In the genomic region with DNA sequence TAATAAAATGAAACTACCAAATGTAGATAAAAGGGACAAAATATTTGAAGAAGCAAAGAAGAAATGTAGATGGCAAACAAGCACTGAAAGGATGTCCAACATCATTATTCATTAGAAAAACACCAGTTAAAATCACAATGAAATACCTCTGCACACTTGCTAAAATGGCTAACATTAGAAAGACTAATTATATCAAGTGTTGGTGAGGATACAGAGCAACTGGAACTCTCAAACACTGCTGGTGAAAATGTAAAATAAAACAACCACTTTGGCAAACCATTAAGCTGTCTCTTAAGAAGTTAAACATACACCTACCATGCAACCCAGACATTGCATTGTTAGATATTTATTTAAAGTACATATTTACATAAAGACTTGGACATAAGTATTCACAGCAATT, we compare ENCODE assay signal across 29 cellular contexts.
DNase-seq lines count a peak whose midpoint lies in the region; ATAC-seq, FAIRE-seq and TF ChIP-seq lines count a peak whose summit lies in the region.
"Had no signal": no experiment of that assay in that cellular context is flagged by ENCODE, and none has a peak within 500 bp of the region (broad histone marks: within the 10 kb centered on the region; RNA-seq: fewer than 3 reads in every experiment).

No MANE protein-coding gene starts in this region.

- TF ChIP-seq CTCF in HEK293 (tag by site-specific recombination; IDR thresholded peaks at IDR 0.05), result no peak
- TF ChIP-seq CTCF in WTC11 (IDR thresholded peaks at IDR 0.05), result no peak
- no peak for TF ChIP-seq CTCF in K562 (IDR thresholded peaks at IDR 0.05 in 2 of 3, conservative IDR thresholded peaks at IDR 0.05 in 1 of 3; ENCODE audit: insufficient read depth in 2 of 3, low read depth in 1 of 3, low read length in 3 of 3)
- TF ChIP-seq CTCF in endodermal cell (conservative IDR thresholded peaks at IDR 0.05), result no peak
- TF ChIP-seq CTCF in activated CD8-positive, alpha-beta T cell treated with anti-CD3 and anti-CD28 coated beads for 36 hours (IDR thresholded peaks at IDR 0.05), result no peak

- no peaks in the 10 kb centered on the region for H3K9me1 ChIP-seq in K562 (ENCODE audit: control insufficient read depth, insufficient read depth, low read length)

- H3K4me1 ChIP-seq in HEK293 (ENCODE audit: control insufficient read depth, insufficient read depth, low read length) (0 out of 2 replicates have a peak, but pooled peaks cover 5% of the 10 kb centered on the region), K562 (replicated peaks in 1 of 2; ENCODE audit: control insufficient read depth in 2 of 2, insufficient read depth in 2 of 2, low read length in 2 of 2) (no peaks in the 10 kb centered on the region), endodermal cell (ENCODE audit: control insufficient read depth, insufficient read depth, low read length) (peaks cover 3% of the 10 kb centered on the region)
- H3K4me1 ChIP-seq: BE2C, BLaER1 had no signal

- H3K27ac ChIP-seq in HEK293 (ENCODE audit: extremely low read depth, low read depth, low read length) (no peak overlapping the region), K562 (ENCODE audit: extremely low read depth, low read depth, low read length) (no peak overlapping the region), endodermal cell (ENCODE audit: low read depth, low read length) (no peak overlapping the region)
- H3K27ac ChIP-seq: BLaER1 had no signal

- no peak for TF ChIP-seq RAD21 in K562 (CRISPR knock-in tag; conservative IDR thresholded peaks at IDR 0.05 in 1 of 2, IDR thresholded peaks at IDR 0.05 in 1 of 2)

- no peaks in the 10 kb centered on the region for H3K79me2 ChIP-seq in K562 (ENCODE audit: control insufficient read depth, insufficient read depth, low read length)

- POLR2A ChIA-PET in HEK293 (lab: Yijun Ruan, JAX), result no interaction called here
- POLR2A ChIA-PET in WTC11 (lab: Charles Lee), result no interaction called here
- POLR2A ChIA-PET in K562 (lab: Yijun Ruan, JAX), result no interaction called here
- POLR2A ChIA-PET in activated CD8-positive, alpha-beta T cell treated with anti-CD3 and anti-CD28 coated beads for 36 hours (lab: Charles Lee), result no interaction called here

- H3K9me3 Mint-ChIP-seq in WTC11 (peaks cover 21% of the 10 kb centered on the region), endodermal cell (peaks cover 18% of the 10 kb centered on the region)
- H3K9me3 Mint-ChIP-seq in activated CD8-positive, alpha-beta T cell treated with anti-CD3 and anti-CD28 coated beads for 36 hours, result peaks cover 7% of the 10 kb centered on the region

- DNase-seq in WTC11 (ENCODE audit: low spot score), result no peak
- no peak for DNase-seq in K562 (ENCODE audit: extremely low read depth in 1 of 4, low spot score in 3 of 4)
- no peak for DNase-seq in endodermal cell
- no peak for DNase-seq in activated CD8-positive, alpha-beta T cell treated with anti-CD3 and anti-CD28 coated beads for 36 hours
- DNase-seq in Right ventricle myocardium inferior (ENCODE audit: missing footprints), result no peak
- DNase-seq in activated effector memory CD4-positive, alpha-beta T cell treated with anti-CD3 and anti-CD28 coated beads, Interleukin-2, amount 50 U/mL, for 16 hours, result no peak
- no peak for DNase-seq in GOT3 (lab: John Stamatoyannopoulos, UW)
- DNase-seq: 8988T; ACHN; BE2C; C1 segment of cervical spinal cord; CD4-positive, alpha-beta memory T cell; CD4-positive, CD25-positive, alpha-beta regulatory T cell; CD8-positive, alpha-beta memory T cell; COR-L47; DMS 273 treated with DMSO at 0.1 percent for 48 hours; DMS153; DMS53; DMS79; DND-41; EL; GDM1 had no signal

- no peaks in the 10 kb centered on the region for H3K27me3 Mint-ChIP-seq in WTC11 (ENCODE audit: low read depth)
- no peaks in the 10 kb centered on the region for H3K27me3 Mint-ChIP-seq in endodermal cell (ENCODE audit: insufficient read depth)
- H3K27me3 Mint-ChIP-seq in activated CD8-positive, alpha-beta T cell treated with anti-CD3 and anti-CD28 coated beads for 36 hours, result no peaks in the 10 kb centered on the region
- H3K27me3 Mint-ChIP-seq: CD4-positive, alpha-beta memory T cell had no signal

- ATAC-seq in WTC11, result no peak
- ATAC-seq in K562, result no peak
- no peak for ATAC-seq in activated CD8-positive, alpha-beta T cell treated with anti-CD3 and anti-CD28 coated beads for 36 hours
- ATAC-seq in Right ventricle myocardium inferior, result no peak
- ATAC-seq: GM12878 had no signal

- intact Hi-C loops in K562 (cut with micrococcal nuclease), result no loop called here
- intact Hi-C loops in activated CD8-positive, alpha-beta T cell treated with anti-CD3 and anti-CD28 coated beads for 36 hours (cut with micrococcal nuclease), result no loop called here
- intact Hi-C loops in Right ventricle myocardium inferior (cut with DNase I), result loop anchor here (10.0 kb wide), 1 partner anchor 106 kb away; no protein-coding TSS in a partner anchor

- H3K27ac Mint-ChIP-seq in WTC11, result no peak overlapping the region
- no peak overlapping the region for H3K27ac Mint-ChIP-seq in endodermal cell
- no peak overlapping the region for H3K27ac Mint-ChIP-seq in activated CD8-positive, alpha-beta T cell treated with anti-CD3 and anti-CD28 coated beads for 36 hours
- H3K27ac Mint-ChIP-seq: CD14-positive monocyte; CD4-positive, alpha-beta memory T cell; CD4-positive, CD25-positive, alpha-beta regulatory T cell; CD8-positive, alpha-beta memory T cell had no signal

- no peaks in the 10 kb centered on the region for H4K20me1 ChIP-seq in K562 (replicated peaks; ENCODE audit: control insufficient read depth, insufficient read depth, low read length)
- H4K20me1 ChIP-seq: BLaER1 had no signal

- H3K4me3 ChIP-seq in HEK293 (ENCODE audit: low read depth, low read length) (no peak overlapping the region), K562 (no peak overlapping the region), endodermal cell (ENCODE audit: low read length) (peak overlapping the region; percentile 19)
- H3K4me3 ChIP-seq: BLaER1, GM12878 had no signal

- no TSS peak for BruUV-seq in K562 (replicated peaks; lab: Mats Ljungman, UMichigan)

- no peak overlapping the region for H2AFZ ChIP-seq in K562 (ENCODE audit: low read depth, low read length)

- H3K36me3 ChIP-seq in HEK293 (ENCODE audit: control insufficient read depth in 2 of 2, insufficient read depth in 1 of 2, low read length in 2 of 2) (no peaks in the 10 kb centered on the region), K562 (ENCODE audit: control insufficient read depth, insufficient read depth, low read length) (no peaks in the 10 kb centered on the region), endodermal cell (ENCODE audit: control insufficient read depth, insufficient read depth, low read length) (no peaks in the 10 kb centered on the region)
- H3K36me3 ChIP-seq: BE2C, BLaER1 had no signal

- H3K4me2 ChIP-seq in K562 (ENCODE audit: insufficient read depth, low read length), result no peak overlapping the region
- H3K4me2 ChIP-seq: BLaER1 had no signal

- CTCF ChIA-PET in HEK293 (lab: Yijun Ruan, JAX), result interaction anchor here (0.7 kb wide), 1 partner anchor 71 kb away, joined by 3 read pairs; no protein-coding TSS in a partner anchor
- CTCF ChIA-PET in WTC11 (lab: Charles Lee), result no interaction called here
- CTCF ChIA-PET in K562 (lab: Yijun Ruan, JAX; ENCODE audit: low intra/inter-chr PET ratio), result no interaction called here
- CTCF ChIA-PET in activated CD8-positive, alpha-beta T cell treated with anti-CD3 and anti-CD28 coated beads for 36 hours (lab: Charles Lee), result no interaction called here

- H3K9ac ChIP-seq in K562 (ENCODE audit: insufficient read depth in 1 of 2, low read depth in 2 of 2, low read length in 2 of 2) (no peak overlapping the region), endodermal cell (ENCODE audit: extremely low read depth, low read length, poor library complexity, severe bottlenecking) (no peak overlapping the region)
- H3K9ac ChIP-seq: BLaER1 had no signal

- no peak for TF ChIP-seq EP300 in K562 (IDR thresholded peaks at IDR 0.05; ENCODE audit: low read length)

- no peak overlapping the region for H3K4me3 Mint-ChIP-seq in WTC11
- H3K4me3 Mint-ChIP-seq in endodermal cell, result no peak overlapping the region
- H3K4me3 Mint-ChIP-seq in activated CD8-positive, alpha-beta T cell treated with anti-CD3 and anti-CD28 coated beads for 36 hours, result no peak overlapping the region
- H3K4me3 Mint-ChIP-seq: CD14-positive monocyte; CD4-positive, alpha-beta memory T cell; CD4-positive, CD25-positive, alpha-beta regulatory T cell; CD8-positive, alpha-beta memory T cell had no signal

- no peaks in the 10 kb centered on the region; a peak in 1 of 5 replicates for H3K27me3 ChIP-seq in K562 (ENCODE audit: control insufficient read depth in 2 of 2, insufficient read depth in 2 of 2, low read length in 2 of 2)
- no peaks in the 10 kb centered on the region for H3K27me3 ChIP-seq in endodermal cell (ENCODE audit: control insufficient read depth, insufficient read depth, low read length, poor library complexity, severe bottlenecking)
- H3K27me3 ChIP-seq: BE2C, BLaER1 had no signal

- FAIRE-seq in K562 (lab: Jason Lieb, UNC), result no peak
- FAIRE-seq: A204.1, GM12878, GM12892, GM18507 had no signal

- H3K9me3 ChIP-seq in HEK293 (ENCODE audit: control insufficient read depth, insufficient read depth, low read depth, low read length) (no peaks in the 10 kb centered on the region), K562 (replicated peaks; ENCODE audit: control insufficient read depth, insufficient read depth, low read depth, low read length) (peaks cover 6% of the 10 kb centered on the region), endodermal cell (ENCODE audit: control insufficient read depth, low read length) (peaks cover 14% of the 10 kb centered on the region)
- H3K9me3 ChIP-seq: BE2C had no signal

- H3K4me1 Mint-ChIP-seq in WTC11, result peaks cover 26% of the 10 kb centered on the region
- peaks cover 8% of the 10 kb centered on the region for H3K4me1 Mint-ChIP-seq in endodermal cell
- H3K4me1 Mint-ChIP-seq in activated CD8-positive, alpha-beta T cell treated with anti-CD3 and anti-CD28 coated beads for 36 hours (ENCODE audit: low read depth), result peaks cover 2% of the 10 kb centered on the region
- H3K4me1 Mint-ChIP-seq: CD14-positive monocyte; CD4-positive, CD25-positive, alpha-beta regulatory T cell; CD8-positive, alpha-beta memory T cell had no signal

- TF ChIP-seq POLR2A in K562 (conservative IDR thresholded peaks at IDR 0.05), result no peak

- H3K36me3 Mint-ChIP-seq in WTC11, result peaks cover 23% of the 10 kb centered on the region
- peaks cover 2% of the 10 kb centered on the region for H3K36me3 Mint-ChIP-seq in endodermal cell (ENCODE audit: low read depth)
- H3K36me3 Mint-ChIP-seq in activated CD8-positive, alpha-beta T cell treated with anti-CD3 and anti-CD28 coated beads for 36 hours (ENCODE audit: low read depth), result peaks cover 1% of the 10 kb centered on the region
- H3K36me3 Mint-ChIP-seq: CD14-positive monocyte; CD4-positive, alpha-beta memory T cell had no signal

- in situ Hi-C loops in K562 (cut with MboI), result no loop called here

TF ChIP-seq in HEK293, 187 proteins besides CTCF, POLR2A, EP300 and RAD21 (continues in another document):
- no peak for TF ChIP-seq ZNF624 (tag by site-specific recombination; IDR thresholded peaks at IDR 0.05)
- no peak for TF ChIP-seq RBAK (tag by site-specific recombination; IDR thresholded peaks at IDR 0.05)

TF ChIP-seq in WTC11, 78 proteins besides CTCF, POLR2A, EP300 and RAD21 (continues in another document):
- TF ChIP-seq GTF2I (CRISPR knock-in tag; conservative IDR thresholded peaks at IDR 0.05), result peak; percentile 87; the same call in 1 of the 2 replicates

TF ChIP-seq in K562, 482 proteins besides CTCF, POLR2A, EP300 and RAD21 (continues in another document):
- TF ChIP-seq CHCHD3 (CRISPR knock-in tag; IDR thresholded peaks at IDR 0.05), result no peak
- TF ChIP-seq HNRNPK (IDR thresholded peaks at IDR 0.05; ENCODE audit: low read depth, low read length, poor library complexity, severe bottlenecking), result no peak

Comparison
In these comparisons a context has a peak if more than half of its experiments do, and no peak if none do; other contexts are left out.
1. Of the 44 proteins assayed by ChIP-seq in both K562 and HEK293: peak only in K562: none; only in HEK293: SETDB1 and YY1; in both: TRIM28 and ZNF184; in neither: 40.